In genomic region chr17:32877164-32877764, GRCh38 we compare ENCODE assay signal across 8 cellular contexts. TPM values are rescaled to one million over a fixed set of nuclear protein-coding genes. Genes with fewer than 3 reads are reported as not detected.
DNase-seq lines count a peak whose midpoint lies in the region; ATAC-seq and TF ChIP-seq lines count a peak whose summit lies in the region.

No MANE protein-coding gene starts in this region.

- H3K27ac ChIP-seq in Peyer's patch (peak overlapping the region; percentile 93 to 100 (median 96)), fibroblast of lung (ENCODE audit: insufficient read depth, low read length) (no peak overlapping the region)
- H3K27ac ChIP-seq in naive thymus-derived CD4-positive, alpha-beta T cell (ENCODE audit: low read depth, low read length) = peak overlapping the region; percentile 66

- peak overlapping the region; percentile 91 to 95 (median 94) for H3K27ac Mint-ChIP-seq in IgD-negative memory B cell
- peak overlapping the region; percentile 67 for H3K27ac Mint-ChIP-seq in activated T-cell treated with anti-CD3 and anti-CD28 coated beads, Interleukin-2, amount 50 U/mL, for 72 hours
- H3K27ac Mint-ChIP-seq in naive thymus-derived CD4-positive, alpha-beta T cell = peak overlapping the region; percentile 56 to 94 (median 83)

- peak overlapping the region; percentile 95 for H2AFZ ChIP-seq in fibroblast of lung (ENCODE audit: low read length)

- H3K9ac ChIP-seq in fibroblast of lung (ENCODE audit: insufficient read depth, low read length) = no peak overlapping the region

- H3K27me3 ChIP-seq in Peyer's patch (no peaks in the 10 kb centered on the region), fibroblast of lung (ENCODE audit: control insufficient read depth, insufficient read depth, low read length) (no peaks in the 10 kb centered on the region)
- peaks cover 0 to 4% of the 10 kb centered on the region in 2 donors for H3K27me3 ChIP-seq in naive thymus-derived CD4-positive, alpha-beta T cell (ENCODE audit: control insufficient read depth in 2 of 2, insufficient read depth in 2 of 2, low read length in 2 of 2)

- peak; percentile 46 for DNase-seq in DMS 273 treated with DMSO at 0.1 percent for 48 hours (lab: John Stamatoyannopoulos, UW)
- DNase-seq in Peyer's patch = peak; percentile 87 to 97 (median 96)
- peak; percentile 95 to 99 for DNase-seq in activated T-cell treated with anti-CD3 and anti-CD28 coated beads, Interleukin-2, amount 50 U/mL, for 72 hours
- peak; percentile 72 to 81 for DNase-seq in fibroblast of lung (ENCODE audit: low read depth in 2 of 2)
- DNase-seq in naive thymus-derived CD4-positive, alpha-beta T cell = peak; percentile 87 to 99 (median 95)
- peak; percentile 81 to 87 for DNase-seq in stimulated activated CD8-positive, alpha-beta memory T cell treated with anti-CD3 and anti-CD28 coated beads, Interleukin-7, amount 100 ng/mL, for 48 hours (ENCODE audit: extremely low read depth in 1 of 2, low read depth in 1 of 2)

- H3K4me1 ChIP-seq in Peyer's patch (peaks cover 0 to 26% (median 3%) of the 10 kb centered on the region in 4 donors), fibroblast of lung (ENCODE audit: control insufficient read depth, extremely low read depth, insufficient read depth, low read length) (peaks cover 3% of the 10 kb centered on the region)
- H3K4me1 ChIP-seq in naive thymus-derived CD4-positive, alpha-beta T cell (ENCODE audit: control insufficient read depth in 2 of 2, insufficient read depth in 2 of 2, low read length in 2 of 2) = peaks cover 0 to 8% of the 10 kb centered on the region in 2 donors

- no peaks in the 10 kb centered on the region for H3K79me2 ChIP-seq in fibroblast of lung (ENCODE audit: control insufficient read depth, insufficient read depth, low read length)

- peak; percentile 82 for ATAC-seq in GM21576 (IDR thresholded peaks at IDR 0.05; ENCODE audit: unreplicated experiment)
- ATAC-seq in activated T-cell treated with anti-CD3 and anti-CD28 coated beads, Interleukin-2, amount 50 U/mL, for 72 hours (replicated peaks in 1 of 2) = peak; percentile 97
- peak; percentile 98 for ATAC-seq in naive thymus-derived CD4-positive, alpha-beta T cell

- H3K4me2 ChIP-seq in fibroblast of lung (ENCODE audit: extremely low read depth, insufficient read depth, low read length) = peak overlapping the region; percentile 94

- H3K9me3 ChIP-seq in Peyer's patch (no peaks in the 10 kb centered on the region), fibroblast of lung (ENCODE audit: control insufficient read depth, insufficient read depth, low read depth, low read length) (no peaks in the 10 kb centered on the region)
- no peaks in the 10 kb centered on the region for H3K9me3 ChIP-seq in naive thymus-derived CD4-positive, alpha-beta T cell (ENCODE audit: control insufficient read depth in 2 of 3, low read length in 3 of 3)

- H3K36me3 Mint-ChIP-seq in IgD-negative memory B cell = peaks cover 8% of the 10 kb centered on the region
- peaks cover 0 to 3% of the 10 kb centered on the region in 2 donors for H3K36me3 Mint-ChIP-seq in activated T-cell treated with anti-CD3 and anti-CD28 coated beads, Interleukin-2, amount 50 U/mL, for 72 hours (ENCODE audit: insufficient read depth in 2 of 2)
- H3K36me3 Mint-ChIP-seq in naive thymus-derived CD4-positive, alpha-beta T cell = peaks cover 0 to 5% (median 0%) of the 10 kb centered on the region in 5 donors

- H3K9me3 Mint-ChIP-seq in IgD-negative memory B cell = no peaks in the 10 kb centered on the region
- no peaks in the 10 kb centered on the region for H3K9me3 Mint-ChIP-seq in activated T-cell treated with anti-CD3 and anti-CD28 coated beads, Interleukin-2, amount 50 U/mL, for 72 hours
- H3K9me3 Mint-ChIP-seq in naive thymus-derived CD4-positive, alpha-beta T cell = peaks cover 0 to 2% (median 0%) of the 10 kb centered on the region in 11 donors

- POLR2A ChIA-PET in naive thymus-derived CD4-positive, alpha-beta T cell (lab: Charles Lee) = interaction anchor here (2.0 kb wide), 1 partner anchor 95 kb away, joined by 7 read pairs; no protein-coding TSS in a partner anchor

- H4K20me1 ChIP-seq in fibroblast of lung (ENCODE audit: control insufficient read depth, extremely low read depth, insufficient read depth, low read length) = no peaks in the 10 kb centered on the region

- intact Hi-C loops in naive thymus-derived CD4-positive, alpha-beta T cell (cut with micrococcal nuclease) = loop anchor here (1.0 to 5.0 kb wide), 9 partner anchors 60 to 1390 kb away; partner anchors contain the start of genes CDK5R1 (in 1 of the 2), PSMD11 (in 1 of the 2), SUZ12 (in 1 of the 2) and ZNF207 (in 1 of the 2)

- H3K4me3 ChIP-seq in Peyer's patch = peak overlapping the region; percentile 79 to 97 (median 93)
- peak overlapping the region; percentile 40 to 81 (median 76) for H3K4me3 ChIP-seq in fibroblast of lung (replicated peaks in 1 of 4; ENCODE audit: control extremely low read depth in 1 of 4, insufficient read depth in 1 of 4, low read depth in 3 of 4, low read length in 4 of 4)
- H3K4me3 ChIP-seq in naive thymus-derived CD4-positive, alpha-beta T cell (ENCODE audit: low read length) = peak overlapping the region; percentile 59

- CTCF ChIA-PET in naive thymus-derived CD4-positive, alpha-beta T cell (lab: Charles Lee) = interaction anchor here (0.6 to 2.5 kb wide), 15 partner anchors 9 to 1338 kb away, joined by 3 to 39 read pairs (median 4); partner anchors contain the start of gene PSMD11

- peaks cover 3% of the 10 kb centered on the region for H3K27me3 Mint-ChIP-seq in IgD-negative memory B cell
- H3K27me3 Mint-ChIP-seq in activated T-cell treated with anti-CD3 and anti-CD28 coated beads, Interleukin-2, amount 50 U/mL, for 72 hours (ENCODE audit: low read depth) = peaks cover 18% of the 10 kb centered on the region
- H3K27me3 Mint-ChIP-seq in naive thymus-derived CD4-positive, alpha-beta T cell = peaks cover 0 to 42% (median 7%) of the 10 kb centered on the region in 5 donors

- H3K36me3 ChIP-seq in Peyer's patch = no peaks in the 10 kb centered on the region
- no peaks in the 10 kb centered on the region for H3K36me3 ChIP-seq in fibroblast of lung (ENCODE audit: control insufficient read depth, insufficient read depth, low read length)
- H3K36me3 ChIP-seq in naive thymus-derived CD4-positive, alpha-beta T cell (ENCODE audit: control insufficient read depth in 2 of 3, insufficient read depth in 3 of 3, low read length in 3 of 3) = no peaks in the 10 kb centered on the region

- TF ChIP-seq POLR2A in Peyer's patch (IDR thresholded peaks at IDR 0.05) = no peak

- peak; percentile 72 to 100 (median 96) for TF ChIP-seq CTCF in Peyer's patch (IDR thresholded peaks at IDR 0.05)
- TF ChIP-seq CTCF in fibroblast of lung (conservative IDR thresholded peaks at IDR 0.05 in 1 of 2, IDR thresholded peaks at IDR 0.05 in 1 of 2; ENCODE audit: low read depth in 1 of 2, low read length in 2 of 2) = peak; percentile 66 to 69

- H3K4me1 Mint-ChIP-seq in IgD-negative memory B cell = peaks cover 4 to 14% (median 13%) of the 10 kb centered on the region in 3 donors
- H3K4me1 Mint-ChIP-seq in activated T-cell treated with anti-CD3 and anti-CD28 coated beads, Interleukin-2, amount 50 U/mL, for 72 hours (ENCODE audit: low read depth) = peaks cover 22% of the 10 kb centered on the region
- peaks cover 7 to 15% (median 11%) of the 10 kb centered on the region in 7 donors for H3K4me1 Mint-ChIP-seq in naive thymus-derived CD4-positive, alpha-beta T cell

- H3K4me3 Mint-ChIP-seq in IgD-negative memory B cell = peak overlapping the region; percentile 82 to 93 (median 92)
- peak overlapping the region; percentile 60 to 79 for H3K4me3 Mint-ChIP-seq in activated T-cell treated with anti-CD3 and anti-CD28 coated beads, Interleukin-2, amount 50 U/mL, for 72 hours
- peak overlapping the region; percentile 72 to 88 (median 83) for H3K4me3 Mint-ChIP-seq in naive thymus-derived CD4-positive, alpha-beta T cell

RNA-seq across cellular contexts. Expression of gene MYO1D, which starts 0.3 kb away (rescaled TPM):
- polyA plus RNA-seq in IgD-negative memory B cell (11.6 TPM), fibroblast of lung (11.2 and 35.0 TPM in 2 replicates)
- total RNA-seq in Peyer's patch (100 to 1,000 TPM; 148 to 340 (median 328) TPM), fibroblast of lung (32.1 and 46.6 TPM in 2 replicates)
- total RNA-seq in activated T-cell treated with anti-CD3 and anti-CD28 coated beads, Interleukin-2, amount 50 U/mL, for 72 hours = 10 to 100 TPM; 14.7 to 22.6 TPM
- 6.1 and 20.4 TPM in 2 replicates for polyA plus RNA-seq in fibroblast of lung (2012)
- polyA minus RNA-seq in fibroblast of lung (ENCODE audit: low replicate concordance) = 3.6 and 39.6 TPM in 2 replicates
- 1 to 10 TPM; 2.2 to 8.0 (median 6.9) TPM for total RNA-seq in naive thymus-derived CD4-positive, alpha-beta T cell
- 1 to 10 TPM in 1 of 2 donors, under 1 TPM in 1; 0.93 to 2.6 TPM for polyA plus RNA-seq in naive thymus-derived CD4-positive, alpha-beta T cell

RNA-seq across cellular contexts. Expression of gene TMEM98, which starts 50.7 kb away (rescaled TPM):
- polyA plus RNA-seq in IgD-negative memory B cell (not detected), fibroblast of lung (172 and 220 TPM in 2 replicates)
- total RNA-seq in Peyer's patch (100 to 1,000 TPM in 3 of 4 donors, 10 to 100 TPM in 1; 54.5 to 351 (median 241) TPM), fibroblast of lung (153 and 190 TPM in 2 replicates)
- total RNA-seq in activated T-cell treated with anti-CD3 and anti-CD28 coated beads, Interleukin-2, amount 50 U/mL, for 72 hours = 1 to 10 TPM in 1 of 2 donors, under 1 TPM in 1; 0.86 to 1.3 TPM
- 100.0 and 127 TPM in 2 replicates for polyA plus RNA-seq in fibroblast of lung (2012)
- polyA minus RNA-seq in fibroblast of lung (ENCODE audit: low replicate concordance) = 529 and 610 TPM in 2 replicates
- total RNA-seq in naive thymus-derived CD4-positive, alpha-beta T cell = 1 to 10 TPM in 1 of 5 experiments, under 1 TPM in 1, not detected in 3; 0.73 to 1.6 TPM
- not detected for polyA plus RNA-seq in naive thymus-derived CD4-positive, alpha-beta T cell

Comparison
In these comparisons a context has a peak if more than half of its experiments do, and no peak if none do; other contexts are left out.
1. DNase-seq: peak in every context shown above with its lines; median percentile 97 in activated T-cell treated with anti-CD3 and anti-CD28 coated beads, Interleukin-2, amount 50 U/mL, for 72 hours; 96 in Peyer's patch; 95 in naive thymus-derived CD4-positive, alpha-beta T cell; 84 in stimulated activated CD8-positive, alpha-beta memory T cell treated with anti-CD3 and anti-CD28 coated beads, Interleukin-7, amount 100 ng/mL, for 48 hours; 76 in fibroblast of lung; 46 in DMS 273 treated with DMSO at 0.1 percent for 48 hours.
2. RNA of gene TMEM98, which starts 50.7 kb away (total RNA-seq): 54.5 to 351 TPM in Peyer's patch and 153 to 190 TPM in fibroblast of lung; 0.86 to 1.3 TPM in activated T-cell treated with anti-CD3 and anti-CD28 coated beads, Interleukin-2, amount 50 U/mL, for 72 hours and 0.73 to 1.6 TPM in naive thymus-derived CD4-positive, alpha-beta T cell; every median in the first group is over 10 times any median in the second.
3. Peak in every context shown above with its lines, with median percentiles within 50 percentile points of each other: ATAC-seq, H3K27ac Mint-ChIP-seq, H3K4me3 Mint-ChIP-seq and H3K4me3 ChIP-seq.